In genomic region chr3:194089357-194090177, GRCh38 we compare ENCODE assay signal across 1 cellular context.
A peak's percentile ranks its signal among the peaks of the same experiment; 100 is the strongest.
TF ChIP-seq lines count a peak whose summit lies in the region.

No MANE protein-coding gene starts in this region.

TF ChIP-seq in K562, 482 proteins besides CTCF, POLR2A, EP300 and RAD21 (continued from another document and continues in another):
- TF ChIP-seq ARID3B (CRISPR knock-in tag; IDR thresholded peaks at IDR 0.05; ENCODE audit: borderline replicate concordance) (no peak; the same call in 1 of the 2 replicates), VEZF1 (CRISPR knock-in tag; IDR thresholded peaks at IDR 0.05) (peak; percentile 84), HMBOX1 (IDR thresholded peaks at IDR 0.05) (peak; percentile 90), ZNF354B (CRISPR knock-in tag; IDR thresholded peaks at IDR 0.05) (no peak), HNRNPLL (IDR thresholded peaks at IDR 0.05; ENCODE audit: low read depth, low read length, poor library complexity, severe bottlenecking) (no peak), ZBTB33 (CRISPR knock-in tag; IDR thresholded peaks at IDR 0.05) (peak; percentile 55; the same call in 1 of the 2 replicates), DNMT1 (IDR thresholded peaks at IDR 0.05) (no peak), USF1 (CRISPR knock-in tag; IDR thresholded peaks at IDR 0.05) (0 out of 2 replicates have a peak, but pooled peaks have one; percentile 35), FOSL1 (tag; conservative IDR thresholded peaks at IDR 0.05) (peak; percentile 99), CCNT2 (IDR thresholded peaks at IDR 0.05; ENCODE audit: borderline replicate concordance, extremely low read depth, insufficient read length, low read depth, low read length) (peak; percentile 76), RNF219 (CRISPR knock-in tag; IDR thresholded peaks at IDR 0.05) (no peak), ZC3H11A (IDR thresholded peaks at IDR 0.05; ENCODE audit: low read depth, low read length) (no peak), ZNF282 (CRISPR knock-in tag; IDR thresholded peaks at IDR 0.05) (no peak), EHMT2 (IDR thresholded peaks at IDR 0.05) (0 out of 2 replicates have a peak, but pooled peaks have one; percentile 24), MBD1 (CRISPR knock-in tag; IDR thresholded peaks at IDR 0.05) (no peak), BRD9 (IDR thresholded peaks at IDR 0.05; ENCODE audit: low read depth, partially characterized antibody) (peak; percentile 81), NCOR1 (IDR thresholded peaks at IDR 0.05) (peak; percentile 75), FOXP4 (CRISPR knock-in tag; IDR thresholded peaks at IDR 0.05; ENCODE audit: borderline replicate concordance) (no peak), ARNT (IDR thresholded peaks at IDR 0.05) (peak in 1 of 2 experiments; percentile 84; a peak in 2 of 4 replicates), ZSCAN32 (CRISPR knock-in tag; IDR thresholded peaks at IDR 0.05) (peak; percentile 86), SFPQ (IDR thresholded peaks at IDR 0.05; ENCODE audit: low read depth, low read length) (no peak), ZNF316 (IDR thresholded peaks at IDR 0.05) (peak; percentile 98), PCBP2 (IDR thresholded peaks at IDR 0.05; ENCODE audit: low read depth, low read length, poor library complexity, severe bottlenecking) (no peak), RAD51 (IDR thresholded peaks at IDR 0.05; ENCODE audit: borderline replicate concordance, low read depth) (0 out of 2 replicates have a peak, but pooled peaks have one; percentile 15), FOXK2 (conservative IDR thresholded peaks at IDR 0.05 in 1 of 2, IDR thresholded peaks at IDR 0.05 in 1 of 2; ENCODE audit: low read depth in 2 of 2) (peak; percentile 30 to 52; a peak in 2 of 4 replicates), ZNF174 (CRISPR knock-in tag; IDR thresholded peaks at IDR 0.05) (no peak), ZNF143 (CRISPR knock-in tag; IDR thresholded peaks at IDR 0.05) (no peak), KHSRP (IDR thresholded peaks at IDR 0.05) (no peak), TBL1XR1 (IDR thresholded peaks at IDR 0.05; ENCODE audit: low read length in 2 of 2) (peak in 1 of 2 experiments; percentile 77; a peak in 2 of 4 replicates), ZNF197 (CRISPR knock-in tag; IDR thresholded peaks at IDR 0.05; ENCODE audit: low read depth) (no peak), RBM15 (IDR thresholded peaks at IDR 0.05; ENCODE audit: insufficient read depth, low read length) (no peak), PKNOX1 (IDR thresholded peaks at IDR 0.05) (peak; percentile 68), IRF9 (tag; IDR thresholded peaks at IDR 0.05) (peak; percentile 88), MIER1 (IDR thresholded peaks at IDR 0.05; ENCODE audit: low read depth) (no peak), EGR1 (conservative IDR thresholded peaks at IDR 0.05) (peak; percentile 72), ZNF398 (CRISPR knock-in tag; IDR thresholded peaks at IDR 0.05) (no peak), ZNF324 (CRISPR knock-in tag; IDR thresholded peaks at IDR 0.05) (no peak), ZNF584 (CRISPR knock-in tag; IDR thresholded peaks at IDR 0.05; ENCODE audit: low read depth) (peak; percentile 85; the same call in 1 of the 2 replicates), ZC3H4 (CRISPR knock-in tag; IDR thresholded peaks at IDR 0.05; ENCODE audit: borderline replicate concordance) (no peak), DMBX1 (CRISPR knock-in tag; IDR thresholded peaks at IDR 0.05; ENCODE audit: borderline replicate concordance) (peak; percentile 93), LCOR (CRISPR knock-in tag; IDR thresholded peaks at IDR 0.05) (peak; percentile 85), RBM14 (IDR thresholded peaks at IDR 0.05; ENCODE audit: borderline replicate concordance, insufficient read depth, low read depth, low read length) (no peak)
